16 cellular contexts compared by ENCODE assay signal in the genomic region with DNA sequence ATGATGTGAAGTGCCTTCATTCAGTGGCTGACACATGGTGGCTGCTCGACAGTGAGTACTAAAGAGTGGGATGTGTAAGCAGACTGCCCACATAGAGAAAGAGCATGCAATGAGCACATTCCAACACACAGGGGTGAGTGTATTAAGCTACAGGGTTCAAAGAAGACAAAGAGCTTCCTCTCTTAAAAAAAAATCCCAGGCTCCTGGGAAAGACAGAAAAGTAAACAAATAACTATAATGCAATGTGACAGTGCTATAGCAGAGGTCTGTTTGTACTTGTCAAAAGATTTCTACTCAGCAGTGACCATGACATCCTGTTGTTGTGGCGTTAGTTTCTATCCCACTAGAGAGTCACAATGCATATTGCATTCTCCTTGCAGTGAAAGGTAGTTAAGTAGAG. TPM values are rescaled to one million over a fixed set of nuclear protein-coding genes. Genes with fewer than 3 reads are reported as not detected.
DNase-seq lines count a peak whose midpoint lies in the region; ATAC-seq and TF ChIP-seq lines count a peak whose summit lies in the region.
"Had no signal": no experiment of that assay in that cellular context is flagged by ENCODE, and none has a peak within 500 bp of the region (broad histone marks: within the 10 kb centered on the region; RNA-seq: fewer than 3 reads in every experiment).

No MANE protein-coding gene starts in this region.

- H3K4me1 Mint-ChIP-seq in activated CD4-positive, alpha-beta memory T cell treated with anti-CD3 and anti-CD28 coated beads for 36 hours (ENCODE audit: low read depth), result peaks cover 52% of the 10 kb centered on the region
- H3K4me1 Mint-ChIP-seq in immature natural killer cell (peaks cover 24 to 33% of the 10 kb centered on the region in 2 donors), glutamatergic neuron (ENCODE audit: low read depth, unreplicated experiment) (no peaks in the 10 kb centered on the region)

- no peaks in the 10 kb centered on the region for H3K36me3 Mint-ChIP-seq in activated CD4-positive, alpha-beta memory T cell treated with anti-CD3 and anti-CD28 coated beads for 36 hours
- peaks cover 0 to 6% (median 0%) of the 10 kb centered on the region in 3 donors for H3K36me3 Mint-ChIP-seq in immature natural killer cell
- H3K36me3 Mint-ChIP-seq in glutamatergic neuron (ENCODE audit: unreplicated experiment), result no peaks in the 10 kb centered on the region
- H3K36me3 Mint-ChIP-seq: mesothelial cell of epicardium; stimulated activated naive B cell treated with anti-CD40 and anti-IgM and Interleukin-4, amounts not matched to agents 10 μg/mL and 1 μg/mL and 100 μg/mL, for 72 hours had no signal

- H3K27ac Mint-ChIP-seq in activated CD4-positive, alpha-beta memory T cell treated with anti-CD3 and anti-CD28 coated beads for 36 hours, result no peak overlapping the region
- peak overlapping the region in 1 of 6 donors; percentile 3 for H3K27ac Mint-ChIP-seq in immature natural killer cell
- no peak overlapping the region for H3K27ac Mint-ChIP-seq in glutamatergic neuron (ENCODE audit: unreplicated experiment)
- H3K27ac Mint-ChIP-seq: mesothelial cell of epicardium; stimulated activated naive B cell treated with anti-CD40 and anti-IgM and Interleukin-4, amounts not matched to agents 10 μg/mL and 1 μg/mL and 100 μg/mL, for 72 hours had no signal

- H3K27me3 Mint-ChIP-seq in activated CD4-positive, alpha-beta memory T cell treated with anti-CD3 and anti-CD28 coated beads for 36 hours, result peaks cover 7% of the 10 kb centered on the region
- H3K27me3 Mint-ChIP-seq in immature natural killer cell (ENCODE audit: low read depth in 3 of 3), result peaks cover 1 to 6% (median 5%) of the 10 kb centered on the region in 3 donors
- H3K27me3 Mint-ChIP-seq in glutamatergic neuron (ENCODE audit: unreplicated experiment), result peaks cover 1% of the 10 kb centered on the region

- TF ChIP-seq CTCF in GM12865 (IDR thresholded peaks at IDR 0.05; ENCODE audit: insufficient read depth, low read depth, low read length, missing control alignments) (no peak), glutamatergic neuron (IDR thresholded peaks at IDR 0.05; ENCODE audit: partially characterized antibody, unreplicated experiment) (no peak)

- intact Hi-C loops in activated CD4-positive, alpha-beta memory T cell treated with anti-CD3 and anti-CD28 coated beads for 36 hours (cut with micrococcal nuclease), result loop anchor here (1.0 kb wide), 1 partner anchor 9 kb away; no protein-coding TSS in a partner anchor

- no peak overlapping the region for H3K4me3 ChIP-seq in GM12865 (ENCODE audit: low read depth, low read length)
- H3K4me3 ChIP-seq: adrenal gland had no signal

- no peaks in the 10 kb centered on the region for H3K9me3 Mint-ChIP-seq in activated CD4-positive, alpha-beta memory T cell treated with anti-CD3 and anti-CD28 coated beads for 36 hours
- H3K9me3 Mint-ChIP-seq in immature natural killer cell, result peaks cover 0 to 2% (median 0%) of the 10 kb centered on the region in 6 donors
- H3K9me3 Mint-ChIP-seq in glutamatergic neuron (ENCODE audit: unreplicated experiment), result peaks cover 1% of the 10 kb centered on the region

- DNase-seq in Ammon's horn (ENCODE audit: low spot score) (peak; percentile 47), GM12865 (ENCODE audit: low read depth) (peak; percentile 54), immature natural killer cell (no peak), NCI-H1092 (lab: John Stamatoyannopoulos, UW) (no peak), glutamatergic neuron (no peak)
- peak; percentile 33 for DNase-seq in activated CD4-positive, alpha-beta memory T cell treated with anti-CD3 and anti-CD28 coated beads for 36 hours
- DNase-seq: adrenal gland; GOT3; islet precursor cell; NCI-H1048; occipital lobe; SIG-M5; stimulated activated naive B cell treated with anti-CD40 and anti-IgM and Interleukin-4, amounts not matched to agents 10 μg/mL and 1 μg/mL and 100 μg/mL, for 72 hours had no signal

- no peak for ATAC-seq in HG03378 (IDR thresholded peaks at IDR 0.05; ENCODE audit: unreplicated experiment)
- ATAC-seq in GM18502 (IDR thresholded peaks at IDR 0.05; ENCODE audit: poor library complexity, unreplicated experiment), result no peak

- CTCF ChIA-PET in activated CD4-positive, alpha-beta memory T cell treated with anti-CD3 and anti-CD28 coated beads for 36 hours (lab: Charles Lee), result interaction anchor here (17.9 kb wide), 1 partner anchor 9 kb away, joined by 199 read pairs; a partner anchor contains a TSS

- POLR2A ChIA-PET in activated CD4-positive, alpha-beta memory T cell treated with anti-CD3 and anti-CD28 coated beads for 36 hours (lab: Charles Lee), result interaction anchor here (1.2 kb wide), 2 partner anchors 10 to 22 kb away, joined by 3 to 4 read pairs; no protein-coding TSS in a partner anchor

- H3K4me3 Mint-ChIP-seq in activated CD4-positive, alpha-beta memory T cell treated with anti-CD3 and anti-CD28 coated beads for 36 hours, result no peak overlapping the region
- H3K4me3 Mint-ChIP-seq in immature natural killer cell, result peak overlapping the region in 3 of 5 donors; percentile 0 to 2 (median 0)
- H3K4me3 Mint-ChIP-seq in glutamatergic neuron (ENCODE audit: unreplicated experiment), result no peak overlapping the region
- H3K4me3 Mint-ChIP-seq: mesothelial cell of epicardium; stimulated activated naive B cell treated with anti-CD40 and anti-IgM and Interleukin-4, amounts not matched to agents 10 μg/mL and 1 μg/mL and 100 μg/mL, for 72 hours had no signal

RNA-seq across cellular contexts. Expression of a gene that starts 12.4 kb away (rescaled TPM):
- 10 to 100 TPM; 39.2 to 44.4 TPM for total RNA-seq in activated CD4-positive, alpha-beta memory T cell treated with anti-CD3 and anti-CD28 coated beads for 36 hours
- polyA plus RNA-seq in immature natural killer cell, result 10 to 100 TPM in 1 of 3 donors, 1 to 10 TPM in 2; 4.6 to 17.2 (median 4.6) TPM
- 62.5 TPM for total RNA-seq in glutamatergic neuron (ENCODE audit: unreplicated experiment)

Comparison
In these comparisons a context has a peak if more than half of its experiments do, and no peak if none do; other contexts are left out.
1. DNase-seq: peak in Ammon's horn (single experiment), GM12865 (single experiment) and activated CD4-positive, alpha-beta memory T cell treated with anti-CD3 and anti-CD28 coated beads for 36 hours (single experiment); none in immature natural killer cell (0 of 3), NCI-H1092 (single experiment) and glutamatergic neuron (single experiment).
2. H3K4me3 Mint-ChIP-seq: peak in immature natural killer cell (3 of 5); none in activated CD4-positive, alpha-beta memory T cell treated with anti-CD3 and anti-CD28 coated beads for 36 hours (single experiment) and glutamatergic neuron (single experiment).